In genomic region chr11:67732045-67732787, GRCh38 we compare ENCODE assay signal across 8 cellular contexts. TPM values are rescaled to one million over a fixed set of nuclear protein-coding genes. Genes with fewer than 3 reads are reported as not detected.
A peak's percentile ranks its signal among the peaks of the same experiment; 100 is the strongest.
DNase-seq lines count a peak whose midpoint lies in the region; ATAC-seq and TF ChIP-seq lines count a peak whose summit lies in the region.

No MANE protein-coding gene starts in this region.

- TF ChIP-seq POLR2A in esophagus muscularis mucosa (IDR thresholded peaks at IDR 0.05; ENCODE audit: low read depth) (no peak), adrenal gland (IDR thresholded peaks at IDR 0.05) (no peak)

- H3K4me1 ChIP-seq in CD4-positive, CD25-positive, alpha-beta regulatory T cell (ENCODE audit: control insufficient read depth, insufficient read depth, low read length, poor library complexity, severe bottlenecking) = peaks cover 5% of the 10 kb centered on the region
- H3K4me1 ChIP-seq in HUES48 (ENCODE audit: control insufficient read depth, insufficient read depth, low read length) (peaks cover 2% of the 10 kb centered on the region; the same call in 1 of the 2 replicates), esophagus muscularis mucosa (peaks cover 0 to 8% (median 3%) of the 10 kb centered on the region in 4 donors), adrenal gland (replicated peaks in 1 of 2) (no peaks in the 10 kb centered on the region)

- no peak overlapping the region for H3K9ac ChIP-seq in HUES48 (ENCODE audit: low read depth, low read length)

- TF ChIP-seq CTCF in esophagus muscularis mucosa (IDR thresholded peaks at IDR 0.05) (peak in 1 of 3 experiments; percentile 17), adrenal gland (IDR thresholded peaks at IDR 0.05) (peak in 2 of 6 experiments; percentile 10 to 18)

- TF ChIP-seq EP300 in esophagus muscularis mucosa (IDR thresholded peaks at IDR 0.05) = no peak

- peak overlapping the region in 1 of 3 donors; percentile 81 for H3K27ac Mint-ChIP-seq in CD4-positive, CD25-positive, alpha-beta regulatory T cell

- H3K27ac ChIP-seq in CD4-positive, CD25-positive, alpha-beta regulatory T cell (ENCODE audit: insufficient read depth, low read length, poor library complexity, severe bottlenecking) = no peak overlapping the region
- H3K27ac ChIP-seq in HUES48 (ENCODE audit: low read depth, low read length) (no peak overlapping the region), esophagus muscularis mucosa (replicated peaks in 1 of 4) (no peak overlapping the region), adrenal gland (no peak overlapping the region)

- H3K4me3 ChIP-seq in CD4-positive, CD25-positive, alpha-beta regulatory T cell (ENCODE audit: low read depth, low read length) = peak overlapping the region; percentile 26
- H3K4me3 ChIP-seq in HUES48 (ENCODE audit: low read depth, low read length) (peak overlapping the region; percentile 50), esophagus muscularis mucosa (peak overlapping the region; percentile 7 to 31 (median 21)), adrenal gland (no peak overlapping the region)

- H3K4me1 Mint-ChIP-seq in CD4-positive, CD25-positive, alpha-beta regulatory T cell = peaks cover 0 to 17% (median 9%) of the 10 kb centered on the region in 4 donors

- peak overlapping the region in 3 of 4 donors; percentile 43 to 66 (median 46) for H3K4me3 Mint-ChIP-seq in CD4-positive, CD25-positive, alpha-beta regulatory T cell

- no peaks in the 10 kb centered on the region for H3K9me3 ChIP-seq in CD4-positive, CD25-positive, alpha-beta regulatory T cell (ENCODE audit: control insufficient read depth in 2 of 2, low read length in 2 of 2)
- no peaks in the 10 kb centered on the region for H3K9me3 ChIP-seq in HUES48 (ENCODE audit: control insufficient read depth, insufficient read depth, low read length)
- H3K9me3 ChIP-seq in esophagus muscularis mucosa = no peaks in the 10 kb centered on the region
- no peaks in the 10 kb centered on the region for H3K9me3 ChIP-seq in adrenal gland (replicated peaks in 1 of 3)

- no peaks in the 10 kb centered on the region for H3K36me3 ChIP-seq in CD4-positive, CD25-positive, alpha-beta regulatory T cell (ENCODE audit: control insufficient read depth, insufficient read depth, low read length)
- no peaks in the 10 kb centered on the region for H3K36me3 ChIP-seq in HUES48 (ENCODE audit: control insufficient read depth, insufficient read depth, low read length)
- no peaks in the 10 kb centered on the region for H3K36me3 ChIP-seq in esophagus muscularis mucosa
- no peaks in the 10 kb centered on the region for H3K36me3 ChIP-seq in adrenal gland (replicated peaks in 1 of 2)

- peaks cover 0 to 1% (median 0%) of the 10 kb centered on the region in 7 donors for H3K9me3 Mint-ChIP-seq in CD4-positive, CD25-positive, alpha-beta regulatory T cell

- intact Hi-C loops in esophagus muscularis mucosa (cut with DNase I) = no loop called here
- intact Hi-C loops in adrenal gland (cut with DNase I) = no loop called here

- H3K27me3 ChIP-seq in CD4-positive, CD25-positive, alpha-beta regulatory T cell (ENCODE audit: control insufficient read depth, insufficient read depth, low read length) = no peaks in the 10 kb centered on the region
- H3K27me3 ChIP-seq in HUES48 (ENCODE audit: control insufficient read depth, insufficient read depth, low read length) (no peaks in the 10 kb centered on the region), esophagus muscularis mucosa (peaks cover 0 to 29% (median 7%) of the 10 kb centered on the region in 4 donors), adrenal gland (peaks cover 5% of the 10 kb centered on the region)

- WGBS in esophagus muscularis mucosa = 72% methylated on average over 8 of the region's 42 CpGs
- 16 to 35% (median 21%) methylated on average over 30 to 42 of the region's 42 CpGs for WGBS in adrenal gland, 4 donors

- peak; percentile 76 to 81 for ATAC-seq in CD4-positive, CD25-positive, alpha-beta regulatory T cell (ENCODE audit: low read depth in 2 of 2)
- ATAC-seq in GM21723 (IDR thresholded peaks at IDR 0.05; ENCODE audit: unreplicated experiment) (no peak), GM21360 (IDR thresholded peaks at IDR 0.05; ENCODE audit: unreplicated experiment) (no peak)

- H3K36me3 Mint-ChIP-seq in CD4-positive, CD25-positive, alpha-beta regulatory T cell = no peaks in the 10 kb centered on the region

- DNase-seq in CD4-positive, CD25-positive, alpha-beta regulatory T cell = peak; percentile 39 to 59 (median 39)
- peak; percentile 20 to 26 for DNase-seq in activated CD4-positive, alpha-beta T cell treated with anti-CD3 and anti-CD28 coated beads, Interleukin-2, amount 50 U/mL, for 4 hours
- DNase-seq in esophagus muscularis mucosa (ENCODE audit: extremely low spot score) = no peak
- peak; percentile 65 for DNase-seq in stimulated activated CD4-positive, alpha-beta T cell treated with anti-CD3 and anti-CD28 coated beads, Interleukin-4, amount 100 ng/mL, for 1 hour
- no peak for DNase-seq in adrenal gland

- peaks cover 27% of the 10 kb centered on the region for H3K27me3 Mint-ChIP-seq in CD4-positive, CD25-positive, alpha-beta regulatory T cell

RNA-seq across cellular contexts. Expression of gene ALDH3B2, which starts 57.8 kb away (rescaled TPM):
- total RNA-seq in CD4-positive, CD25-positive, alpha-beta regulatory T cell = not detected
- polyA plus RNA-seq in CD4-positive, CD25-positive, alpha-beta regulatory T cell = not detected
- total RNA-seq in esophagus muscularis mucosa (not detected), adrenal gland (not detected)
- under 1 TPM in 1 of 3 donors, not detected in 2; 0.10 TPM for polyA plus RNA-seq in adrenal gland

Comparison
In these comparisons a context has a peak if more than half of its experiments do, and no peak if none do; other contexts are left out.
1. ATAC-seq: peak in CD4-positive, CD25-positive, alpha-beta regulatory T cell (2 of 2); none in GM21723 (single experiment) and GM21360 (single experiment).
2. DNase-seq: peak in CD4-positive, CD25-positive, alpha-beta regulatory T cell (3 of 3), activated CD4-positive, alpha-beta T cell treated with anti-CD3 and anti-CD28 coated beads, Interleukin-2, amount 50 U/mL, for 4 hours (2 of 2) and stimulated activated CD4-positive, alpha-beta T cell treated with anti-CD3 and anti-CD28 coated beads, Interleukin-4, amount 100 ng/mL, for 1 hour (single experiment); none in esophagus muscularis mucosa (single experiment) and adrenal gland (0 of 7).
3. H3K4me3 ChIP-seq: peak in CD4-positive, CD25-positive, alpha-beta regulatory T cell (single experiment), HUES48 (single experiment) and esophagus muscularis mucosa (4 of 4); none in adrenal gland (0 of 4).